In the genomic region with DNA sequence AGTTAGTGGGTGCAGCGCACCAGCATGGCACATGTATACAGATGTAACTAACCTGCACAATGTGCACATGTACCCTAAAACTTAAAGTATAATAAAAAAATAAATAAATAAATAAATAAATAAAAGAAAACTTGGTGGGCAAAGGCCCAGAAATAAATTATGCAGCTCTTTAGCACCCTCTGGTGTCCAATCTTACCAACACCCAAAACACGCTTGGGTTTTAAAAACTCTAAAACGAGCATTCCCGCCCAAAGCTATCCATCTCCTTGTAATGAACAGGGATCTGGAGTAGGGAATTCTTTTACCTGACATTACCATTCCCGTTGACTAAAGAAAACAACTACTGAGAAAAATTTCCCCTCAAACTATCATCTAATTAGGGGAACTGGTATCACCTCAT, we compare ENCODE assay signal across 9 cellular contexts.
DNase-seq lines count a peak whose midpoint lies in the region; ATAC-seq and TF ChIP-seq lines count a peak whose summit lies in the region.
"Had no signal": no experiment of that assay in that cellular context is flagged by ENCODE, and none has a peak within 500 bp of the region (broad histone marks: within the 10 kb centered on the region; RNA-seq: fewer than 3 reads in every experiment).

No MANE protein-coding gene starts in this region.

- H3K79me2 ChIP-seq in hepatocyte = no peaks in the 10 kb centered on the region

- DNase-seq in AG04450 (ENCODE audit: low read depth, low spot score) (no peak), RPMI8226 (peak; percentile 55), hepatocyte (ENCODE audit: low spot score) (peak; percentile 41), ecto neural progenitor cell (ENCODE audit: low spot score) (no peak)
- DNase-seq in stimulated activated CD4-positive, alpha-beta T cell treated with anti-CD3 and anti-CD28 coated beads, Interleukin-4, amount 100 ng/mL, for 4 hours = no peak
- DNase-seq in stimulated activated CD4-positive, alpha-beta T cell treated with anti-CD3 and anti-CD28 coated beads, Interleukin-15, amount 100 ng/mL, for 24 hours = no peak
- DNase-seq: testis had no signal

- peak; percentile 52 for TF ChIP-seq CTCF in AG04450 (IDR thresholded peaks at IDR 0.05; ENCODE audit: low read depth, low read length)
- TF ChIP-seq CTCF in GM12872 (IDR thresholded peaks at IDR 0.05; ENCODE audit: insufficient read depth, low read depth, low read length) = peak; percentile 23; the same call in 1 of the 3 replicates
- peak; percentile 56 for TF ChIP-seq CTCF in hepatocyte (IDR thresholded peaks at IDR 0.05; ENCODE audit: poor library complexity)

- H3K36me3 ChIP-seq in hepatocyte (replicated peaks; ENCODE audit: insufficient read depth, low read depth) = no peaks in the 10 kb centered on the region

- H3K4me3 ChIP-seq in AG04450 (ENCODE audit: low read depth, low read length) = no peak overlapping the region
- no peak overlapping the region for H3K4me3 ChIP-seq in hepatocyte
- H3K4me3 ChIP-seq: testis had no signal

- no peaks in the 10 kb centered on the region for H3K4me1 ChIP-seq in hepatocyte (ENCODE audit: insufficient read depth)
- H3K4me1 ChIP-seq: testis had no signal

- POLR2A ChIA-PET in AG04450 (lab: Yijun Ruan, JAX) = no interaction called here

- no peaks in the 10 kb centered on the region for H3K9me2 ChIP-seq in hepatocyte (replicated peaks; ENCODE audit: insufficient read depth)

- no peaks in the 10 kb centered on the region for H3K27me3 ChIP-seq in AG04450 (ENCODE audit: control insufficient read depth, insufficient read depth, low read length)
- no peaks in the 10 kb centered on the region for H3K27me3 ChIP-seq in hepatocyte
- H3K27me3 ChIP-seq: testis had no signal

- CTCF ChIA-PET in AG04450 (lab: Charles Lee) = interaction anchor here (1.0 kb wide), 1 partner anchor 25 kb away, joined by 4 read pairs; no protein-coding TSS in a partner anchor

- no peaks in the 10 kb centered on the region for H3K9me3 ChIP-seq in AG04450 (ENCODE audit: control insufficient read depth, insufficient read depth, low read length)
- H3K9me3 ChIP-seq in hepatocyte (ENCODE audit: low read depth) = no peaks in the 10 kb centered on the region
- H3K9me3 ChIP-seq: testis had no signal

- no peaks in the 10 kb centered on the region for H4K20me1 ChIP-seq in hepatocyte (ENCODE audit: insufficient read depth, poor library complexity, severe bottlenecking)

- no peak for ATAC-seq in HG02840 (IDR thresholded peaks at IDR 0.05; ENCODE audit: low FRiP score, unreplicated experiment)

- no peak overlapping the region for H2AFZ ChIP-seq in hepatocyte

- H3K27ac ChIP-seq in AG04450 (ENCODE audit: low read depth, low read length) (no peak overlapping the region), hepatocyte (no peak overlapping the region)
- H3K27ac ChIP-seq: testis had no signal

- WGBS in hepatocyte (ENCODE audit: low lambda C conversion rate, missing lambda C conversion rate) = 75% methylated on average over 4 of the region's 5 CpGs

- H3K4me2 ChIP-seq in hepatocyte = no peak overlapping the region

Comparison
In these comparisons a context has a peak if more than half of its experiments do, and no peak if none do; other contexts are left out.
1. DNase-seq: peak in RPMI8226 (single experiment) and hepatocyte (single experiment); none in AG04450 (single experiment), ecto neural progenitor cell (single experiment), stimulated activated CD4-positive, alpha-beta T cell treated with anti-CD3 and anti-CD28 coated beads, Interleukin-4, amount 100 ng/mL, for 4 hours (0 of 2) and stimulated activated CD4-positive, alpha-beta T cell treated with anti-CD3 and anti-CD28 coated beads, Interleukin-15, amount 100 ng/mL, for 24 hours (single experiment).
2. Peak in every context shown above with its lines, with median percentiles within 50 percentile points of each other: CTCF ChIP-seq.